In the genomic region with DNA sequence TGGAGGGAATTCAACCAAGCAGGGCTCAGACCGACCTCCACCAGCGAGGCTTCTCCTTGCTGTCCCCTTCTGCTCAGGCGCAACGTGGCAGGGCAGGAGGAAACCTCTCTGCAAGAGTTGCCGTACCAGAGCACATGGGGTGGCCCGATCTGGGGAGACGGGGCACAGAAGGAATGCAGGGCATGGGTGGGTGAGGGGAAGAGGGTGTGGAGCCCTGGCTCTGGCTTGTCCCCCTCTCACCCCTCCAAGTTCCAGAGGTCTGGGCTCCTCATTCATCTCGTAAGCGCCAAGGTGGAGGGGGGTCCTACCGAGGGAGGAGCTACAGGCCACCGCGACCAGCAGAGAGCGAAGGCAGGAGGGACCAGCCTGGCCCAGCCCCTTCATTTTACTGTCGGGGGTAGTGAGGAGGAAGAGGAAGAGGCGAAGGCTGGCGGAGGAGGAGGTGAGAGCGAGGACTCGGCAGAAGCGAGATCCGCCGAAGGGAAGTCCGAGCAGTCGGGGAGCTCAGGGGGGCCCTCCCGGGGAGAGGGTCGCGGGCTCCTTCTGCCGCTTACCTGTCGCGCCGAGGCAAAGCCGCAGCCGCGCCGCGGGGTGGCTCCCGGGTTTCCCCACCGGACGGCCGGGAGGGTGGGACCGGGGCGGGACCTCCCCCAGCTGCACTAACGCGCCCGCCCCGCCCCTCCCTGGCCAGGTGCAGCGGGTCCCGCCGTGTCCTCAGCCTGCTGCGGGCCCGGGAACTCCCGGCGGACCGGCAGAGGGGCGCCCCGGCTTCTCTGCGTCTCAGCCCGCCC, we compare ENCODE assay signal across 8 cellular contexts. TPM values are rescaled to one million over a fixed set of nuclear protein-coding genes. Genes with fewer than 3 reads are reported as not detected.
A peak's percentile ranks its signal among the peaks of the same experiment; 100 is the strongest.
DNase-seq lines count a peak whose midpoint lies in the region; ATAC-seq and TF ChIP-seq lines count a peak whose summit lies in the region.

A gene with protein sequence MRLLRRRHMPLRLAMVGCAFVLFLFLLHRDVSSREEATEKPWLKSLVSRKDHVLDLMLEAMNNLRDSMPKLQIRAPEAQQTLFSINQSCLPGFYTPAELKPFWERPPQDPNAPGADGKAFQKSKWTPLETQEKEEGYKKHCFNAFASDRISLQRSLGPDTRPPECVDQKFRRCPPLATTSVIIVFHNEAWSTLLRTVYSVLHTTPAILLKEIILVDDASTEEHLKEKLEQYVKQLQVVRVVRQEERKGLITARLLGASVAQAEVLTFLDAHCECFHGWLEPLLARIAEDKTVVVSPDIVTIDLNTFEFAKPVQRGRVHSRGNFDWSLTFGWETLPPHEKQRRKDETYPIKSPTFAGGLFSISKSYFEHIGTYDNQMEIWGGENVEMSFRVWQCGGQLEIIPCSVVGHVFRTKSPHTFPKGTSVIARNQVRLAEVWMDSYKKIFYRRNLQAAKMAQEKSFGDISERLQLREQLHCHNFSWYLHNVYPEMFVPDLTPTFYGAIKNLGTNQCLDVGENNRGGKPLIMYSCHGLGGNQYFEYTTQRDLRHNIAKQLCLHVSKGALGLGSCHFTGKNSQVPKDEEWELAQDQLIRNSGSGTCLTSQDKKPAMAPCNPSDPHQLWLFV (minus strand): TSS at position 360 of the 791 bp plus-strand sequence. CDS start 11,625 bp downstream, outside the sequence.

- no peaks in the 10 kb centered on the region for H3K9me3 ChIP-seq in NT2/D1 (ENCODE audit: insufficient read depth, low read length)
- H3K9me3 ChIP-seq in stomach smooth muscle (ENCODE audit: control insufficient read depth in 2 of 2, low read length in 2 of 2) = no peaks in the 10 kb centered on the region
- H3K9me3 ChIP-seq in uterus = no peaks in the 10 kb centered on the region

- H3K4me3 ChIP-seq in NT2/D1 (ENCODE audit: insufficient read length, low read depth) = peak within 1 kb of the TSS; percentile 68
- peak within 1 kb of the TSS; percentile 51 to 64 for H3K4me3 ChIP-seq in stomach smooth muscle (ENCODE audit: low read length in 2 of 2)
- peak within 1 kb of the TSS in 1 of 2 donors; percentile 34 for H3K4me3 ChIP-seq in uterus

- no peaks in the 10 kb centered on the region for H3K9me3 Mint-ChIP-seq in nephron progenitor cell

- DNase-seq in NT2/D1 (ENCODE audit: low read depth, low spot score) = peak; percentile 70
- peak; percentile 61 for DNase-seq in activated T-cell treated with anti-CD3 and anti-CD28 coated beads for 24 hours (ENCODE audit: low read depth)
- DNase-seq in nephron progenitor cell = peak; percentile 70
- no peak for DNase-seq in uterus

- H3K4me1 Mint-ChIP-seq in nephron progenitor cell = peaks cover 34% of the 10 kb centered on the region

- peaks cover 16% of the 10 kb centered on the region for H3K36me3 ChIP-seq in NT2/D1 (ENCODE audit: insufficient read depth, insufficient read length, low read length)
- no peaks in the 10 kb centered on the region for H3K36me3 ChIP-seq in stomach smooth muscle (ENCODE audit: control insufficient read depth in 2 of 2, insufficient read depth in 2 of 2, low read length in 2 of 2)
- no peaks in the 10 kb centered on the region for H3K36me3 ChIP-seq in uterus

- H3K4me3 Mint-ChIP-seq in nephron progenitor cell = peak within 1 kb of the TSS; percentile 90

- H3K27me3 ChIP-seq in NT2/D1 (ENCODE audit: insufficient read depth, insufficient read length) (no peaks in the 10 kb centered on the region), stomach smooth muscle (ENCODE audit: control insufficient read depth in 1 of 2, insufficient read depth in 2 of 2, low read length in 2 of 2) (peaks cover 9 to 24% of the 10 kb centered on the region in 2 donors), uterus (peaks cover 9 to 10% of the 10 kb centered on the region in 2 donors)

- H3K4me1 ChIP-seq in NT2/D1 (ENCODE audit: insufficient read depth, insufficient read length) = peaks cover 26% of the 10 kb centered on the region
- peaks cover 8% of the 10 kb centered on the region for H3K4me1 ChIP-seq in stomach smooth muscle (ENCODE audit: control insufficient read depth, insufficient read depth, low read length)
- H3K4me1 ChIP-seq in uterus = no peaks in the 10 kb centered on the region

- no peak for TF ChIP-seq CTCF in nephron progenitor cell (IDR thresholded peaks at IDR 0.05)
- no peak for TF ChIP-seq CTCF in uterus (IDR thresholded peaks at IDR 0.05)

- TF ChIP-seq POLR2A in GM18505 (IDR thresholded peaks at IDR 0.05; ENCODE audit: borderline replicate concordance, extremely low read depth, insufficient read depth, insufficient read length) = peak; percentile 68
- no peak for TF ChIP-seq POLR2A in uterus (IDR thresholded peaks at IDR 0.05)

- H3K9ac ChIP-seq in NT2/D1 (ENCODE audit: insufficient read length, low read depth) (peak within 1 kb of the TSS; percentile 92), stomach smooth muscle (ENCODE audit: low read length in 2 of 2) (peak within 1 kb of the TSS in 1 of 2 donors; percentile 20)

- intact Hi-C loops in uterus (cut with DNase I; ENCODE audit: low total_unique reads) = no loop called here

- H3K27ac ChIP-seq in stomach smooth muscle (ENCODE audit: low read length) = no peak within 1 kb of the TSS
- H3K27ac ChIP-seq in uterus = no peak within 1 kb of the TSS

- peak; percentile 37 for ATAC-seq in GM18505 (IDR thresholded peaks at IDR 0.05; ENCODE audit: unreplicated experiment)
- peak; percentile 37 for ATAC-seq in HG02938 (IDR thresholded peaks at IDR 0.05; ENCODE audit: unreplicated experiment)
- ATAC-seq in esophagus mucosa = peak; percentile 46

- H3K27ac Mint-ChIP-seq in nephron progenitor cell = no peak within 1 kb of the TSS

- H3K36me3 Mint-ChIP-seq in nephron progenitor cell (ENCODE audit: low read depth) = no peaks in the 10 kb centered on the region

- peaks cover 74% of the 10 kb centered on the region for H3K27me3 Mint-ChIP-seq in nephron progenitor cell (ENCODE audit: low read depth, poor library complexity)

RNA-seq across cellular contexts. Expression of the gene that starts here (rescaled TPM):
- 13.4 TPM for total RNA-seq in esophagus mucosa
- total RNA-seq in uterus = 1 to 10 TPM in 1 of 4 donors, under 1 TPM in 2, not detected in 1; under 0.01 to 1.3 (median 0.76) TPM

Comparison
In these comparisons a context has a peak if more than half of its experiments do, and no peak if none do; other contexts are left out.
1. DNase-seq: peak in NT2/D1 (single experiment), activated T-cell treated with anti-CD3 and anti-CD28 coated beads for 24 hours (single experiment) and nephron progenitor cell (single experiment); none in uterus (0 of 2).
2. Peak in every context shown above with its lines, with median percentiles within 50 percentile points of each other: ATAC-seq.